ENCODE assay signal across 11 cellular contexts in the genomic region with DNA sequence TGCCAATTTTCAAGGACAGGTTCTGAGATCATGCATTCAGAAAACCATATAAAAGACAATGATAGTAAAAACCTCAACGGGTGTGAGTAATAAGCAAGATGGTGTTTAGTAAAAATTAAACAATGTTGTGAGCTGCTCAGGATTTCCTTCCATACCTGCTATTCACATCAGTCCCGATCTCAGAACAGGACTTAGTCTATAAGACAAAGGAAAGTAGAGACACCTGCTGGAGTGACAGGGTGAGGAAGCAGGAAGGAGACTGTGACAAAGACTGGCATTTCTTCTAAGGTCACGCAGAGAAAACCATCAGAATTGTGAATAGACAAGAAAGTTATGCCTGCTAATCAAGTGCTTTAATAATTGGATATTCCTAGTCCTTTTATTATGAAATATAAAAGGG.
DNase-seq lines count a peak whose midpoint lies in the region; ATAC-seq, FAIRE-seq and TF ChIP-seq lines count a peak whose summit lies in the region.
"Had no signal": no experiment of that assay in that cellular context is flagged by ENCODE, and none has a peak within 500 bp of the region (broad histone marks: within the 10 kb centered on the region; RNA-seq: fewer than 3 reads in every experiment).

No MANE protein-coding gene starts in this region.

- H3K36me3 Mint-ChIP-seq in CD8-positive, alpha-beta T cell = no peaks in the 10 kb centered on the region

- H3K9ac ChIP-seq in OCI-LY3 (ENCODE audit: low read length) = no peak overlapping the region

- no peaks in the 10 kb centered on the region for H3K9me3 Mint-ChIP-seq in CD8-positive, alpha-beta T cell

- no peaks in the 10 kb centered on the region for H3K9me3 ChIP-seq in HAP-1
- no peaks in the 10 kb centered on the region for H3K9me3 ChIP-seq in OCI-LY3 (ENCODE audit: insufficient read depth, low read length)
- H3K9me3 ChIP-seq in CD8-positive, alpha-beta T cell (ENCODE audit: low read length) = no peaks in the 10 kb centered on the region
- H3K9me3 ChIP-seq: SJCRH30, spleen had no signal

- H3K36me3 ChIP-seq in HAP-1 (replicated peaks) (no peaks in the 10 kb centered on the region), OCI-LY3 (replicated peaks; ENCODE audit: low read depth, low read length) (no peaks in the 10 kb centered on the region)
- H3K36me3 ChIP-seq in CD8-positive, alpha-beta T cell (ENCODE audit: insufficient read depth, low read length) = no peaks in the 10 kb centered on the region
- H3K36me3 ChIP-seq: SJCRH30, spleen had no signal

- H3K4me1 Mint-ChIP-seq in CD8-positive, alpha-beta T cell (ENCODE audit: low read depth) = no peaks in the 10 kb centered on the region

- no peaks in the 10 kb centered on the region for H4K20me1 ChIP-seq in OCI-LY3 (ENCODE audit: insufficient read depth, low read length)

- no peak overlapping the region for H3K4me3 ChIP-seq in HAP-1
- no peak overlapping the region for H3K4me3 ChIP-seq in OCI-LY3 (ENCODE audit: low read length)
- H3K4me3 ChIP-seq in CD8-positive, alpha-beta T cell (ENCODE audit: low read depth, low read length) = no peak overlapping the region
- H3K4me3 ChIP-seq: SJCRH30, spleen had no signal

- no peaks in the 10 kb centered on the region for H3K27me3 Mint-ChIP-seq in CD8-positive, alpha-beta T cell (ENCODE audit: low read depth)

- in situ Hi-C loops in HAP-1 (cut with MboI; ENCODE audit: low sequenced_read_pairs) = no loop called here

- H3K27me3 ChIP-seq in HAP-1 (ENCODE audit: low read depth) (no peaks in the 10 kb centered on the region), OCI-LY3 (ENCODE audit: low read depth, low read length) (no peaks in the 10 kb centered on the region)
- H3K27me3 ChIP-seq in CD8-positive, alpha-beta T cell (ENCODE audit: insufficient read depth, low read length) = no peaks in the 10 kb centered on the region
- H3K27me3 ChIP-seq: SJCRH30, spleen had no signal

- peak; percentile 77 for TF ChIP-seq CTCF in D721Med (IDR thresholded peaks at IDR 0.05; ENCODE audit: insufficient read depth, missing control alignments)
- peak; percentile 87 for TF ChIP-seq CTCF in OCI-LY3 (IDR thresholded peaks at IDR 0.05; ENCODE audit: low read depth, low read length)
- TF ChIP-seq CTCF in CD8-positive, alpha-beta T cell (IDR thresholded peaks at IDR 0.05) = no peak

- no peak overlapping the region for H3K4me3 Mint-ChIP-seq in CD8-positive, alpha-beta T cell

- DNase-seq in D721Med (ENCODE audit: insufficient read length, low spot score) (no peak), HAP-1 (ENCODE audit: low spot score in 2 of 2) (peak; percentile 33 to 74), iPS DF 19.7 (ENCODE audit: low read depth, low spot score) (peak; percentile 7), C1 segment of cervical spinal cord (lab: John Stamatoyannopoulos, UW) (no peak), Ammon's horn (ENCODE audit: low spot score) (no peak)
- DNase-seq in activated CD4-positive, alpha-beta T cell treated with anti-CD3 and anti-CD28 coated beads, Interleukin-2, amount 50 U/mL, for 4 hours = no peak
- DNase-seq in CD8-positive, alpha-beta T cell = no peak
- DNase-seq: activated T-cell treated with anti-CD3 and anti-CD28 coated beads, Interleukin-2, amount 50 U/mL, for 1 hour; spleen had no signal

- peaks cover 18% of the 10 kb centered on the region for H3K4me1 ChIP-seq in HAP-1
- peaks cover 8% of the 10 kb centered on the region for H3K4me1 ChIP-seq in OCI-LY3 (ENCODE audit: low read length)
- no peaks in the 10 kb centered on the region for H3K4me1 ChIP-seq in CD8-positive, alpha-beta T cell (ENCODE audit: insufficient read depth, low read length)
- H3K4me1 ChIP-seq: SJCRH30, spleen had no signal

- H3K27ac Mint-ChIP-seq in CD8-positive, alpha-beta T cell = no peak overlapping the region

- intact Hi-C loops in CD8-positive, alpha-beta T cell (cut with DNase I, micrococcal nuclease) = no loop called here

- H3K79me2 ChIP-seq in OCI-LY3 (ENCODE audit: low read length) = no peaks in the 10 kb centered on the region

- H2AFZ ChIP-seq in OCI-LY3 (ENCODE audit: low read depth, low read length) = no peak overlapping the region; the same call in 1 of the 2 replicates

- no peak for ATAC-seq in CD8-positive, alpha-beta T cell

- H3K27ac ChIP-seq in OCI-LY3 (ENCODE audit: low read length) = no peak overlapping the region
- no peak overlapping the region for H3K27ac ChIP-seq in CD8-positive, alpha-beta T cell (ENCODE audit: low read depth, low read length)
- H3K27ac ChIP-seq: SJCRH30, spleen had no signal

- FAIRE-seq in D721Med (lab: Jason Lieb, UNC) = peak; percentile 58

- POLR2A ChIA-PET in CD8-positive, alpha-beta T cell (lab: Charles Lee) = no interaction called here

- CTCF ChIA-PET in CD8-positive, alpha-beta T cell (lab: Charles Lee) = no interaction called here

- 0 out of 2 replicates have a peak overlapping the region, but pooled peaks have one; percentile 15 for H3K4me2 ChIP-seq in OCI-LY3 (ENCODE audit: low read length)

Comparison
In these comparisons a context has a peak if more than half of its experiments do, and no peak if none do; other contexts are left out.
1. DNase-seq: peak in HAP-1 (2 of 2) and iPS DF 19.7 (single experiment); none in D721Med (single experiment), activated CD4-positive, alpha-beta T cell treated with anti-CD3 and anti-CD28 coated beads, Interleukin-2, amount 50 U/mL, for 4 hours (0 of 2), C1 segment of cervical spinal cord (0 of 14), CD8-positive, alpha-beta T cell (0 of 7) and Ammon's horn (single experiment).